In genomic region chr19:1402411-1403070, GRCh38 we compare ENCODE assay signal across 11 cellular contexts. TPM values are rescaled to one million over a fixed set of nuclear protein-coding genes. Genes with fewer than 3 reads are reported as not detected.
DNase-seq lines count a peak whose midpoint lies in the region; ATAC-seq, FAIRE-seq and TF ChIP-seq lines count a peak whose summit lies in the region.
"Had no signal": no experiment of that assay in that cellular context is flagged by ENCODE, and none has a peak within 500 bp of the region (broad histone marks: within the 10 kb centered on the region; RNA-seq: fewer than 3 reads in every experiment).

No MANE protein-coding gene starts in this region.

- H3K4me3 ChIP-seq in CD8-positive, alpha-beta T cell (ENCODE audit: low read depth, low read length): no peak overlapping the region
- H3K4me3 ChIP-seq in bronchial epithelial cell (ENCODE audit: low read depth, low read length): no peak overlapping the region

- FAIRE-seq in bronchial epithelial cell (lab: Jason Lieb, UNC): no peak

- CTCF ChIA-PET in CD8-positive, alpha-beta T cell (lab: Charles Lee): interaction anchor here (0.6 to 2.2 kb wide), 4 partner anchors 15 to 1076 kb away, joined by 3 to 7 read pairs (median 3); no protein-coding TSS in a partner anchor

- H3K27ac Mint-ChIP-seq in CD8-positive, alpha-beta T cell: no peak overlapping the region
- H3K27ac Mint-ChIP-seq in nephron: peak overlapping the region in 2 of 3 experiments; percentile 71 to 82

- no peaks in the 10 kb centered on the region for H3K27me3 ChIP-seq in CD8-positive, alpha-beta T cell (ENCODE audit: insufficient read depth, low read length)
- no peaks in the 10 kb centered on the region for H3K27me3 ChIP-seq in bronchial epithelial cell (ENCODE audit: control insufficient read depth, insufficient read depth, low read length)

- peaks cover 29% of the 10 kb centered on the region for H3K4me1 ChIP-seq in CD8-positive, alpha-beta T cell (ENCODE audit: insufficient read depth, low read length)

- intact Hi-C loops in CD8-positive, alpha-beta T cell (cut with DNase I, micrococcal nuclease): no loop called here

- DNase-seq in CD8-positive, alpha-beta T cell: no peak
- DNase-seq in NCI-H69 (lab: John Stamatoyannopoulos, UW) (peak; percentile 33), bronchial epithelial cell (ENCODE audit: low read depth) (peak; percentile 78), NCI-H1930 (lab: John Stamatoyannopoulos, UW) (no peak), mesenteric fat pad (ENCODE audit: low spot score) (no peak)
- DNase-seq: DMS 273 treated with DMSO at 0.1 percent for 48 hours; effector CD8-positive, alpha-beta T cell had no signal

- H3K36me3 ChIP-seq in CD8-positive, alpha-beta T cell (ENCODE audit: insufficient read depth, low read length): no peaks in the 10 kb centered on the region
- peaks cover 2% of the 10 kb centered on the region for H3K36me3 ChIP-seq in bronchial epithelial cell (ENCODE audit: control insufficient read depth, insufficient read depth, low read length)
- H3K36me3 ChIP-seq: thoracic aorta had no signal

- H3K27ac ChIP-seq in CD8-positive, alpha-beta T cell (ENCODE audit: low read depth, low read length): no peak overlapping the region
- H3K27ac ChIP-seq: thoracic aorta had no signal

- no peaks in the 10 kb centered on the region for H3K9me3 Mint-ChIP-seq in CD8-positive, alpha-beta T cell
- H3K9me3 Mint-ChIP-seq in nephron: no peaks in the 10 kb centered on the region

- peaks cover 11% of the 10 kb centered on the region for H3K4me1 Mint-ChIP-seq in CD8-positive, alpha-beta T cell (ENCODE audit: low read depth)
- H3K4me1 Mint-ChIP-seq in nephron: peaks cover 16% of the 10 kb centered on the region

- H3K27me3 Mint-ChIP-seq in CD8-positive, alpha-beta T cell (ENCODE audit: low read depth): no peaks in the 10 kb centered on the region
- peaks cover 4% of the 10 kb centered on the region for H3K27me3 Mint-ChIP-seq in nephron (ENCODE audit: low read depth)

- TF ChIP-seq CTCF in CD8-positive, alpha-beta T cell (IDR thresholded peaks at IDR 0.05): no peak
- TF ChIP-seq CTCF in bronchial epithelial cell (IDR thresholded peaks at IDR 0.05; ENCODE audit: insufficient read depth, low read length, severe bottlenecking): no peak
- TF ChIP-seq CTCF in nephron (IDR thresholded peaks at IDR 0.05; ENCODE audit: unreplicated experiment in 3 of 3): no peak

- POLR2A ChIA-PET in CD8-positive, alpha-beta T cell (lab: Charles Lee): interaction anchor here (0.6 kb wide), 1 partner anchor 12 kb away, joined by 4 read pairs; no protein-coding TSS in a partner anchor

- H3K9me3 ChIP-seq in CD8-positive, alpha-beta T cell (ENCODE audit: low read length): no peaks in the 10 kb centered on the region
- H3K9me3 ChIP-seq: thoracic aorta had no signal

- ATAC-seq in CD8-positive, alpha-beta T cell: no peak
- ATAC-seq in GM19463 (IDR thresholded peaks at IDR 0.05; ENCODE audit: unreplicated experiment): no peak
- no peak for ATAC-seq in HG03460 (IDR thresholded peaks at IDR 0.05; ENCODE audit: unreplicated experiment)

- peak overlapping the region; percentile 76 for H3K4me3 Mint-ChIP-seq in CD8-positive, alpha-beta T cell
- H3K4me3 Mint-ChIP-seq in nephron: peak overlapping the region; percentile 70 to 86 (median 83)

- H3K36me3 Mint-ChIP-seq in CD8-positive, alpha-beta T cell: no peaks in the 10 kb centered on the region
- no peaks in the 10 kb centered on the region for H3K36me3 Mint-ChIP-seq in nephron (ENCODE audit: low read depth)

RNA-seq across cellular contexts. Expression of gene GAMT, which starts 1.2 kb away (rescaled TPM):
- total RNA-seq in CD8-positive, alpha-beta T cell: 10 to 100 TPM in 1 of 2 experiments, 1 to 10 TPM in 1; 9.5 to 11.4 TPM
- total RNA-seq in bronchial epithelial cell (6.8 and 9.7 TPM in 2 replicates), mesenteric fat pad (8.4 TPM)

RNA-seq across cellular contexts. Expression of gene DAZAP1, which starts 4.8 kb away (rescaled TPM):
- 100 to 1,000 TPM; 140 to 144 TPM for total RNA-seq in CD8-positive, alpha-beta T cell
- total RNA-seq in bronchial epithelial cell (115 and 128 TPM in 2 replicates), mesenteric fat pad (110 TPM)

RNA-seq across cellular contexts. Expression of gene NDUFS7, which starts 18.8 kb away (rescaled TPM):
- total RNA-seq in CD8-positive, alpha-beta T cell: 10 to 100 TPM; 38.6 to 41.1 TPM
- total RNA-seq in bronchial epithelial cell: 101 and 109 TPM in 2 replicates
- 75.3 TPM for total RNA-seq in mesenteric fat pad

RNA-seq across cellular contexts. Expression of gene RPS15, which starts 35.7 kb away (rescaled TPM):
- total RNA-seq in CD8-positive, alpha-beta T cell: 1,000 to 10,000 TPM; 2,066 to 2,071 TPM
- total RNA-seq in bronchial epithelial cell (380 and 966 TPM in 2 replicates), mesenteric fat pad (909 TPM)

RNA-seq across cellular contexts. Expression of gene APC2, which starts 47.4 kb away (rescaled TPM):
- total RNA-seq in CD8-positive, alpha-beta T cell: under 1 TPM; 0.27 to 0.33 TPM
- total RNA-seq in bronchial epithelial cell: under 0.01 TPM in 2 replicates
- total RNA-seq in mesenteric fat pad: 0.10 TPM

Comparison
In these comparisons a context has a peak if more than half of its experiments do, and no peak if none do; other contexts are left out.
1. DNase-seq: peak in NCI-H69 (single experiment) and bronchial epithelial cell (single experiment); none in CD8-positive, alpha-beta T cell (0 of 7), NCI-H1930 (0 of 2) and mesenteric fat pad (single experiment).